In genomic region chr2:25373269-25373981, GRCh38 we compare ENCODE assay signal across 10 cellular contexts. TPM values are rescaled to one million over a fixed set of nuclear protein-coding genes. Genes with fewer than 3 reads are reported as not detected.
DNase-seq lines count a peak whose midpoint lies in the region; ATAC-seq, FAIRE-seq and TF ChIP-seq lines count a peak whose summit lies in the region.
"Had no signal": no experiment of that assay in that cellular context is flagged by ENCODE, and none has a peak within 500 bp of the region (broad histone marks: within the 10 kb centered on the region; RNA-seq: fewer than 3 reads in every experiment).

No MANE protein-coding gene starts in this region.

- H3K36me3 ChIP-seq in RWPE2 (ENCODE audit: low read depth), result no peaks in the 10 kb centered on the region
- no peaks in the 10 kb centered on the region for H3K36me3 ChIP-seq in keratinocyte (ENCODE audit: control insufficient read depth in 2 of 2, extremely low read depth in 1 of 2, insufficient read depth in 2 of 2, low read length in 2 of 2)
- no peaks in the 10 kb centered on the region for H3K36me3 ChIP-seq in thyroid gland

- intact Hi-C loops in thyroid gland (cut with DNase I), result loop anchor here (10.0 kb wide), 1 partner anchor 151 kb away; no protein-coding TSS in a partner anchor

- no peak for TF ChIP-seq POLR2A in thyroid gland (IDR thresholded peaks at IDR 0.05)

- H3K27ac ChIP-seq in RWPE2 (ENCODE audit: poor library complexity, severe bottlenecking) (no peak overlapping the region), keratinocyte (ENCODE audit: control insufficient read depth, insufficient read depth, low read length) (no peak overlapping the region), thyroid gland (peak overlapping the region; percentile 17 to 45 (median 38))

- peak overlapping the region; percentile 17 for H3K4me2 ChIP-seq in keratinocyte (ENCODE audit: control insufficient read depth, extremely low read depth, insufficient read depth, low read depth, low read length)

- no peak overlapping the region for H3K4me3 ChIP-seq in RWPE2 (ENCODE audit: severe bottlenecking)
- H3K4me3 ChIP-seq in keratinocyte (ENCODE audit: control insufficient read depth in 2 of 3, extremely low read depth in 1 of 3, insufficient read depth in 2 of 3, low read depth in 1 of 3, low read length in 3 of 3), result no peak overlapping the region
- no peak overlapping the region for H3K4me3 ChIP-seq in thyroid gland (replicated peaks in 1 of 3)

- dilution Hi-C loops in keratinocyte (cut with MboI; ENCODE audit: extremely low pct_ligation_motif_present, low sequenced_read_pairs), result no loop called here

- FAIRE-seq in keratinocyte (lab: Jason Lieb, UNC), result peak; percentile 36

- H2AFZ ChIP-seq in keratinocyte (ENCODE audit: control insufficient read depth, low read length), result peak overlapping the region; percentile 51

- ATAC-seq in RWPE2 (ENCODE audit: low read depth) (peak; percentile 31), SK-N-SH treated with all-trans-retinoic acid at 6 μM for 48 hours (no peak)

- no peaks in the 10 kb centered on the region for H3K9me3 ChIP-seq in RWPE2 (ENCODE audit: severe bottlenecking)
- H3K9me3 ChIP-seq in keratinocyte (ENCODE audit: control insufficient read depth, low read depth, low read length), result no peaks in the 10 kb centered on the region
- H3K9me3 ChIP-seq in thyroid gland, result no peaks in the 10 kb centered on the region

- 42 to 52% methylated on average over 4 to 18 of the region's 20 CpGs for WGBS in thyroid gland, 2 donors

- peak; percentile 34 for DNase-seq in activated effector memory CD4-positive, alpha-beta T cell treated with anti-CD3 and anti-CD28 coated beads, Interleukin-2, amount 50 U/mL, for 16 hours
- no peak for DNase-seq in activated effector memory CD4-positive, alpha-beta T cell treated with Interleukin-2 at 50 U/mL for 16 hours
- DNase-seq in RWPE2 (ENCODE audit: low spot score), result no peak
- DNase-seq in keratinocyte (ENCODE audit: low read depth, low spot score), result no peak
- DNase-seq in thyroid gland, result peak; percentile 92 to 94
- no peak for DNase-seq in cerebellar nuclear complex (lab: John Stamatoyannopoulos, UW)
- no peak for DNase-seq in middle frontal gyrus (ENCODE audit: extremely low spot score, low spot score)
- DNase-seq: cortex of kidney, SIG-M5 had no signal

- no peak for TF ChIP-seq CTCF in RWPE2 (IDR thresholded peaks at IDR 0.05; ENCODE audit: poor library complexity, severe bottlenecking)
- no peak for TF ChIP-seq CTCF in keratinocyte (optimal IDR thresholded peaks at IDR 0.05 in 1 of 3, IDR thresholded peaks at IDR 0.05 in 1 of 3, conservative IDR thresholded peaks at IDR 0.05 in 1 of 3; ENCODE audit: extremely low read depth in 1 of 3, insufficient read depth in 2 of 3, low read length in 3 of 3)
- TF ChIP-seq CTCF in thyroid gland (IDR thresholded peaks at IDR 0.05), result peak in 4 of 6 experiments; percentile 12 to 57 (median 30)

- H3K9ac ChIP-seq in keratinocyte (ENCODE audit: control insufficient read depth, extremely low read depth, insufficient read depth, low read length), result no peak overlapping the region

- H3K79me2 ChIP-seq in keratinocyte (ENCODE audit: control insufficient read depth, insufficient read depth, low read length), result no peaks in the 10 kb centered on the region

- no peaks in the 10 kb centered on the region for H3K9me1 ChIP-seq in keratinocyte (ENCODE audit: control insufficient read depth, extremely low read depth, insufficient read depth, low read length)

- H3K27me3 ChIP-seq in RWPE2 (ENCODE audit: insufficient read depth, poor library complexity, severe bottlenecking) (no peaks in the 10 kb centered on the region), keratinocyte (ENCODE audit: control insufficient read depth, extremely low read depth, insufficient read depth, low read length) (no peaks in the 10 kb centered on the region), thyroid gland (no peaks in the 10 kb centered on the region)

- H3K4me1 ChIP-seq in RWPE2 (ENCODE audit: insufficient read depth, poor library complexity, severe bottlenecking) (peaks cover 22% of the 10 kb centered on the region), keratinocyte (ENCODE audit: control insufficient read depth, extremely low read depth, insufficient read depth, low read length) (peaks cover 31% of the 10 kb centered on the region), thyroid gland (peaks cover 8 to 23% of the 10 kb centered on the region in 2 donors)

- H4K20me1 ChIP-seq in keratinocyte (ENCODE audit: control insufficient read depth, extremely low read depth, insufficient read depth, low read length), result no peaks in the 10 kb centered on the region

TF ChIP-seq in SK-N-SH treated with all-trans-retinoic acid at 6 μM for 48 hours, 23 proteins besides CTCF, POLR2A, EP300 and RAD21:
- TF ChIP-seq ESRRG (CRISPR knock-in tag; IDR thresholded peaks at IDR 0.05), result no peak

RNA-seq across cellular contexts. Expression of gene DNMT3A, which starts 31.7 kb away (rescaled TPM):
- 1.5 to 2.2 TPM (median 2.1 TPM) in 3 replicates for polyA plus RNA-seq in keratinocyte
- 2.2 TPM for polyA plus RNA-seq in keratinocyte (2011; ENCODE audit: low read depth)
- polyA plus RNA-seq in keratinocyte (2011; cell fraction: cytosol; rRNA removed), result 0.88 and 1.7 TPM in 2 replicates
- 5.8 and 6.7 TPM in 2 replicates for polyA plus RNA-seq in keratinocyte (2011; cell fraction: nucleus; rRNA removed)
- 2.5 and 4.6 TPM in 2 replicates for polyA plus RNA-seq in keratinocyte (2012; ENCODE audit: low replicate concordance)
- 4.8 to 16.5 TPM (median 10.5 TPM) in 3 replicates for polyA minus RNA-seq in keratinocyte
- 5.6 TPM for polyA minus RNA-seq in keratinocyte (2011; cell fraction: cytosol; rRNA and poly(A)+ RNA removed)
- polyA minus RNA-seq in keratinocyte (2011; cell fraction: nucleus; rRNA and poly(A)+ RNA removed), result 7.4 and 10.2 TPM in 2 replicates
- 10 to 100 TPM; 17.3 to 40.9 (median 18.8) TPM for total RNA-seq in thyroid gland

Comparison
In these comparisons a context has a peak if more than half of its experiments do, and no peak if none do; other contexts are left out.
1. DNase-seq: peak in activated effector memory CD4-positive, alpha-beta T cell treated with anti-CD3 and anti-CD28 coated beads, Interleukin-2, amount 50 U/mL, for 16 hours (single experiment) and thyroid gland (2 of 2); none in activated effector memory CD4-positive, alpha-beta T cell treated with Interleukin-2 at 50 U/mL for 16 hours (single experiment), RWPE2 (single experiment), keratinocyte (single experiment), cerebellar nuclear complex (0 of 2) and middle frontal gyrus (single experiment).
2. H3K27ac ChIP-seq: peak in thyroid gland (3 of 3); none in RWPE2 (single experiment) and keratinocyte (single experiment).
3. CTCF ChIP-seq: peak in thyroid gland (4 of 6); none in RWPE2 (single experiment) and keratinocyte (0 of 3).